1 cellular context compared by ENCODE assay signal in genomic region chr12:19276767-19277166, GRCh38.
TF ChIP-seq lines count a peak whose summit lies in the region.

No MANE protein-coding gene starts in this region.

TF ChIP-seq in SK-N-SH treated with all-trans-retinoic acid at 6 μM for 48 hours, 23 proteins besides CTCF, POLR2A, EP300 and RAD21 (continued from another document):
- TF ChIP-seq TSHZ2 (CRISPR knock-in tag; IDR thresholded peaks at IDR 0.05) (no peak), POU6F1 (CRISPR knock-in tag; IDR thresholded peaks at IDR 0.05; ENCODE audit: borderline replicate concordance, low read depth) (no peak), PATZ1 (CRISPR knock-in tag; IDR thresholded peaks at IDR 0.05; ENCODE audit: borderline replicate concordance) (0 out of 2 replicates have a peak, but pooled peaks have one; percentile 55)
